7 cellular contexts compared by ENCODE assay signal in the genomic region with DNA sequence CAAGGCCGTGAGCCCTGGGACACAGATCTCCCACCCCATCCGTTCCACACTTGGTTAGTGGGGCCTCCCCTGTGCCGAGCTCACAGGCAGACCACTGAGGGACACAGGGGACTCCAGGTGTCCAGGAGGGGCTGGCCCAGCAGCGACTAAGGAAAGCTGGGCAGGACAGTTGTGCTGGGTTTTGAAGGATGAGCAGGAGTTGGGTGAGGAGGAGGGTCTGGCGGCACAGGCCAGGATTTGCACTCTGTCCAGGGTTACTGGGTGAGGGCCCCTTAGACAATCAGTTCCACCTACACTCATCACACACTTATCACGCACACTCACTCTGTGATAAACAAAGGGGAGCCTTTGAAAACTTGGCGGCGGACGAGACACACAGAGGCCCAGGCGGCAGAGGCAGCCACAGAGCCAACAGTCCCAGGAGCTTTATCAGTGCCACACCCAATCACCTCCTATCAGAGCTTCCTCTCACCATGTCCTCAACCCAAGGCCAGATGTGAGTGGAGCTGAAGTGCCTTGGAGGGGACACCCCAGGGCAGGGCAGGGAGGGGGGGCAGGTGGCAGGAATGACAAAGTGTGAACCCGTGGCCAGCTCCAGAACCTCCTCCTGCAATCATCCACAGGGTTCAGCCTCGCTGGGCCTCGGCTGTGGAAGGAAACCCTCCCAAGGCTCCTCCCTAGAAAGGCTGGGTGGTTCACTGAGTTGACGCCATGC. TPM values are rescaled to one million over a fixed set of nuclear protein-coding genes. Genes with fewer than 3 reads are reported as not detected.
DNase-seq lines count a peak whose midpoint lies in the region; ATAC-seq lines count a peak whose summit lies in the region.

No MANE protein-coding gene starts in this region.

- no peaks in the 10 kb centered on the region for H3K27me3 ChIP-seq in duodenal mucosa (ENCODE audit: control insufficient read depth in 1 of 2, insufficient read depth in 2 of 2, low read length in 2 of 2)

- H3K27ac Mint-ChIP-seq in T-helper 17 cell: peak overlapping the region; percentile 94

- H3K36me3 Mint-ChIP-seq in T-helper 17 cell (ENCODE audit: low read depth): peaks cover 3% of the 10 kb centered on the region

- H3K36me3 ChIP-seq in duodenal mucosa (ENCODE audit: control insufficient read depth in 1 of 2, insufficient read depth in 2 of 2, low read length in 2 of 2): no peaks in the 10 kb centered on the region

- H3K9ac ChIP-seq in duodenal mucosa (ENCODE audit: low read depth in 1 of 2, low read length in 2 of 2): peak overlapping the region in 1 of 2 donors; percentile 43

- H3K4me3 ChIP-seq in duodenal mucosa (ENCODE audit: low read depth in 1 of 2, low read length in 2 of 2): peak overlapping the region; percentile 10 to 42

- H3K27me3 Mint-ChIP-seq in T-helper 17 cell: no peaks in the 10 kb centered on the region

- H3K4me1 ChIP-seq in duodenal mucosa (ENCODE audit: control insufficient read depth in 1 of 2, insufficient read depth in 2 of 2, low read length in 2 of 2): peaks cover 51 to 59% of the 10 kb centered on the region in 2 donors

- H3K4me1 Mint-ChIP-seq in T-helper 17 cell: peaks cover 61% of the 10 kb centered on the region

- ATAC-seq in GM21576 (IDR thresholded peaks at IDR 0.05; ENCODE audit: unreplicated experiment): peak; percentile 18
- ATAC-seq in T-helper 17 cell: peak; percentile 32
- ATAC-seq in GM21360 (IDR thresholded peaks at IDR 0.05; ENCODE audit: unreplicated experiment): no peak

- no peak overlapping the region for H3K27ac ChIP-seq in duodenal mucosa (ENCODE audit: low read depth, low read length)

- peak in 1 of 3 donors; percentile 16 for DNase-seq in T-helper 17 cell
- peak; percentile 31 for DNase-seq in stimulated activated CD8-positive, alpha-beta memory T cell treated with anti-CD3 and anti-CD28 coated beads, Interleukin-12 subunit alpha, Interleukin-12 subunit beta, amount 100 ng/mL, for 24 hours (ENCODE audit: extremely low read depth)
- DNase-seq in DMS153 (lab: John Stamatoyannopoulos, UW): no peak
- DNase-seq in DMS153 treated with DMSO at 0.1 percent for 48 hours (lab: John Stamatoyannopoulos, UW; ENCODE audit: unreplicated experiment): no peak

- no peaks in the 10 kb centered on the region for H3K9me3 ChIP-seq in T-helper 17 cell (ENCODE audit: control insufficient read depth, low read length, poor library complexity, severe bottlenecking)
- H3K9me3 ChIP-seq in duodenal mucosa (ENCODE audit: control insufficient read depth in 1 of 2, low read length in 2 of 2): no peaks in the 10 kb centered on the region

- peak overlapping the region; percentile 93 for H3K4me3 Mint-ChIP-seq in T-helper 17 cell

RNA-seq across cellular contexts. Expression of a gene that starts 26.6 kb away (rescaled TPM):
- 100 to 1,000 TPM; 132 to 133 TPM for total RNA-seq in T-helper 17 cell
